2 cellular contexts compared by ENCODE assay signal in the genomic region with DNA sequence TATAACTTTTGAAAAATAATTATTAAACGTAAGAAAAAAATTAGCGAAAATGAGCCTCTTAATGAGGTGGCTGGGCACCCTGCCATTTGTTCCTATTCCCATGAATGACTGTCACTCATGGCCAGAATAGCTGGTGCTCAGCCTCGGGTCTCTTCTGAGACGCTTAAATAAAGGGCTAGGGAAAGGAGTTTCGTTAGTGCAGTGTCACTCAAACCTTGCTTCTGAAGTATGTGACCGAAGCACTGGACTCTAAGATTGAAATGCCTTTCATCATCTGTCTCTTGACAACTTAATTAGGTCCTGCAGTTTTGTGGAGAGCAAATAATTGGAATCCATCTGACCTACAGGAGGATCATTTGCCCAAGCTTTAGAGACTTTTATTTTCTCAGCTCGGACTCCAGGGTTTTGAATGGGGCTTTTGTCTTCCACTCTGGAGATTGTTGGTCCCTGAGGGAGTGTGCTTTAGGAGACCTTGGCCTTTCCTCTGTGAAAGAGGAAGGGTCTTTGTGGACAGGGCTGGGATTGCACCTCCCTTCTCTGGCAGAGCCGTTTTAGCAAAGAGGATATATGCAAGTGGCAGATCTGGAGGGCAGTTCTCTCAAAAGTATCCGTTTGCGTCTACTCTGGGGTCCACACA.
TF ChIP-seq lines count a peak whose summit lies in the region.

No MANE protein-coding gene starts in this region.

TF ChIP-seq in HepG2, 621 proteins besides CTCF, POLR2A, EP300 and RAD21 (continues in another document):
- TF ChIP-seq FLYWCH1 (CRISPR knock-in tag; IDR thresholded peaks at IDR 0.05) (no peak), FOXO1 (CRISPR knock-in tag; IDR thresholded peaks at IDR 0.05) (0 out of 2 replicates have a peak, but pooled peaks have one; percentile 9), ZSCAN25 (CRISPR knock-in tag; IDR thresholded peaks at IDR 0.05) (no peak), ZNF333 (CRISPR knock-in tag; IDR thresholded peaks at IDR 0.05; ENCODE audit: borderline replicate concordance) (no peak), ZNF101 (CRISPR knock-in tag; IDR thresholded peaks at IDR 0.05; ENCODE audit: borderline replicate concordance, low read depth) (no peak), ZFP82 (CRISPR knock-in tag; IDR thresholded peaks at IDR 0.05; ENCODE audit: borderline replicate concordance) (no peak), CERS6 (CRISPR knock-in tag; IDR thresholded peaks at IDR 0.05) (no peak), CEBPB (IDR thresholded peaks at IDR 0.05; ENCODE audit: borderline replicate concordance, low read depth, low read length) (no peak)
- TF ChIP-seq, protein P1, sequence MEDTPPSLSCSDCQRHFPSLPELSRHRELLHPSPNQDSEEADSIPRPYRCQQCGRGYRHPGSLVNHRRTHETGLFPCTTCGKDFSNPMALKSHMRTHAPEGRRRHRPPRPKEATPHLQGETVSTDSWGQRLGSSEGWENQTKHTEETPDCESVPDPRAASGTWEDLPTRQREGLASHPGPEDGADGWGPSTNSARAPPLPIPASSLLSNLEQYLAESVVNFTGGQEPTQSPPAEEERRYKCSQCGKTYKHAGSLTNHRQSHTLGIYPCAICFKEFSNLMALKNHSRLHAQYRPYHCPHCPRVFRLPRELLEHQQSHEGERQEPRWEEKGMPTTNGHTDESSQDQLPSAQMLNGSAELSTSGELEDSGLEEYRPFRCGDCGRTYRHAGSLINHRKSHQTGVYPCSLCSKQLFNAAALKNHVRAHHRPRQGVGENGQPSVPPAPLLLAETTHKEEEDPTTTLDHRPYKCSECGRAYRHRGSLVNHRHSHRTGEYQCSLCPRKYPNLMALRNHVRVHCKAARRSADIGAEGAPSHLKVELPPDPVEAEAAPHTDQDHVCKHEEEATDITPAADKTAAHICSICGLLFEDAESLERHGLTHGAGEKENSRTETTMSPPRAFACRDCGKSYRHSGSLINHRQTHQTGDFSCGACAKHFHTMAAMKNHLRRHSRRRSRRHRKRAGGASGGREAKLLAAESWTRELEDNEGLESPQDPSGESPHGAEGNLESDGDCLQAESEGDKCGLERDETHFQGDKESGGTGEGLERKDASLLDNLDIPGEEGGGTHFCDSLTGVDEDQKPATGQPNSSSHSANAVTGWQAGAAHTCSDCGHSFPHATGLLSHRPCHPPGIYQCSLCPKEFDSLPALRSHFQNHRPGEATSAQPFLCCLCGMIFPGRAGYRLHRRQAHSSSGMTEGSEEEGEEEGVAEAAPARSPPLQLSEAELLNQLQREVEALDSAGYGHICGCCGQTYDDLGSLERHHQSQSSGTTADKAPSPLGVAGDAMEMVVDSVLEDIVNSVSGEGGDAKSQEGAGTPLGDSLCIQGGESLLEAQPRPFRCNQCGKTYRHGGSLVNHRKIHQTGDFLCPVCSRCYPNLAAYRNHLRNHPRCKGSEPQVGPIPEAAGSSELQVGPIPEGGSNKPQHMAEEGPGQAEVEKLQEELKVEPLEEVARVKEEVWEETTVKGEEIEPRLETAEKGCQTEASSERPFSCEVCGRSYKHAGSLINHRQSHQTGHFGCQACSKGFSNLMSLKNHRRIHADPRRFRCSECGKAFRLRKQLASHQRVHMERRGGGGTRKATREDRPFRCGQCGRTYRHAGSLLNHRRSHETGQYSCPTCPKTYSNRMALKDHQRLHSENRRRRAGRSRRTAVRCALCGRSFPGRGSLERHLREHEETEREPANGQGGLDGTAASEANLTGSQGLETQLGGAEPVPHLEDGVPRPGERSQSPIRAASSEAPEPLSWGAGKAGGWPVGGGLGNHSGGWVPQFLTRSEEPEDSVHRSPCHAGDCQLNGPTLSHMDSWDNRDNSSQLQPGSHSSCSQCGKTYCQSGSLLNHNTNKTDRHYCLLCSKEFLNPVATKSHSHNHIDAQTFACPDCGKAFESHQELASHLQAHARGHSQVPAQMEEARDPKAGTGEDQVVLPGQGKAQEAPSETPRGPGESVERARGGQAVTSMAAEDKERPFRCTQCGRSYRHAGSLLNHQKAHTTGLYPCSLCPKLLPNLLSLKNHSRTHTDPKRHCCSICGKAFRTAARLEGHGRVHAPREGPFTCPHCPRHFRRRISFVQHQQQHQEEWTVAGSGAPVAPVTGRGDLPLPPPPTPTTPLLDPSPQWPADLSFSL (CRISPR knock-in tag; IDR thresholded peaks at IDR 0.05) = no peak
- TF ChIP-seq, protein P2, sequence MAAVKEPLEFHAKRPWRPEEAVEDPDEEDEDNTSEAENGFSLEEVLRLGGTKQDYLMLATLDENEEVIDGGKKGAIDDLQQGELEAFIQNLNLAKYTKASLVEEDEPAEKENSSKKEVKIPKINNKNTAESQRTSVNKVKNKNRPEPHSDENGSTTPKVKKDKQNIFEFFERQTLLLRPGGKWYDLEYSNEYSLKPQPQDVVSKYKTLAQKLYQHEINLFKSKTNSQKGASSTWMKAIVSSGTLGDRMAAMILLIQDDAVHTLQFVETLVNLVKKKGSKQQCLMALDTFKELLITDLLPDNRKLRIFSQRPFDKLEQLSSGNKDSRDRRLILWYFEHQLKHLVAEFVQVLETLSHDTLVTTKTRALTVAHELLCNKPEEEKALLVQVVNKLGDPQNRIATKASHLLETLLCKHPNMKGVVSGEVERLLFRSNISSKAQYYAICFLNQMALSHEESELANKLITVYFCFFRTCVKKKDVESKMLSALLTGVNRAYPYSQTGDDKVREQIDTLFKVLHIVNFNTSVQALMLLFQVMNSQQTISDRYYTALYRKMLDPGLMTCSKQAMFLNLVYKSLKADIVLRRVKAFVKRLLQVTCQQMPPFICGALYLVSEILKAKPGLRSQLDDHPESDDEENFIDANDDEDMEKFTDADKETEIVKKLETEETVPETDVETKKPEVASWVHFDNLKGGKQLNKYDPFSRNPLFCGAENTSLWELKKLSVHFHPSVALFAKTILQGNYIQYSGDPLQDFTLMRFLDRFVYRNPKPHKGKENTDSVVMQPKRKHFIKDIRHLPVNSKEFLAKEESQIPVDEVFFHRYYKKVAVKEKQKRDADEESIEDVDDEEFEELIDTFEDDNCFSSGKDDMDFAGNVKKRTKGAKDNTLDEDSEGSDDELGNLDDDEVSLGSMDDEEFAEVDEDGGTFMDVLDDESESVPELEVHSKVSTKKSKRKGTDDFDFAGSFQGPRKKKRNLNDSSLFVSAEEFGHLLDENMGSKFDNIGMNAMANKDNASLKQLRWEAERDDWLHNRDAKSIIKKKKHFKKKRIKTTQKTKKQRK (IDR thresholded peaks at IDR 0.05; ENCODE audit: low read length) = no peak

TF ChIP-seq in WTC11, 78 proteins besides CTCF, POLR2A, EP300 and RAD21 (continued from another document):
- TF ChIP-seq ZNF263 (CRISPR knock-in tag; IDR thresholded peaks at IDR 0.05; ENCODE audit: low read depth) = no peak
- TF ChIP-seq EMX1 (CRISPR knock-in tag; IDR thresholded peaks at IDR 0.05) = no peak
- TF ChIP-seq PRRX2 (CRISPR knock-in tag; IDR thresholded peaks at IDR 0.05) = no peak
- TF ChIP-seq, protein P3, sequence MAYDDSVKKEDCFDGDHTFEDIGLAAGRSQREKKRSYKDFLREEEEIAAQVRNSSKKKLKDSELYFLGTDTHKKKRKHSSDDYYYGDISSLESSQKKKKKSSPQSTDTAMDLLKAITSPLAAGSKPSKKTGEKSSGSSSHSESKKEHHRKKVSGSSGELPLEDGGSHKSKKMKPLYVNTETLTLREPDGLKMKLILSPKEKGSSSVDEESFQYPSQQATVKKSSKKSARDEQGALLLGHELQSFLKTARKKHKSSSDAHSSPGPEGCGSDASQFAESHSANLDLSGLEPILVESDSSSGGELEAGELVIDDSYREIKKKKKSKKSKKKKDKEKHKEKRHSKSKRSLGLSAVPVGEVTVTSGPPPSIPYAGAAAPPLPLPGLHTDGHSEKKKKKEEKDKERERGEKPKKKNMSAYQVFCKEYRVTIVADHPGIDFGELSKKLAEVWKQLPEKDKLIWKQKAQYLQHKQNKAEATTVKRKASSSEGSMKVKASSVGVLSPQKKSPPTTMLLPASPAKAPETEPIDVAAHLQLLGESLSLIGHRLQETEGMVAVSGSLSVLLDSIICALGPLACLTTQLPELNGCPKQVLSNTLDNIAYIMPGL (CRISPR knock-in tag; IDR thresholded peaks at IDR 0.05) = no peak
- no peak for TF ChIP-seq GTF2I (CRISPR knock-in tag; conservative IDR thresholded peaks at IDR 0.05)
- no peak for TF ChIP-seq AR (CRISPR knock-in tag; IDR thresholded peaks at IDR 0.05)
- TF ChIP-seq CDX4 (CRISPR knock-in tag; IDR thresholded peaks at IDR 0.05; ENCODE audit: borderline replicate concordance) = no peak
- TF ChIP-seq IRF2 (CRISPR knock-in tag; IDR thresholded peaks at IDR 0.05; ENCODE audit: borderline replicate concordance, low read depth) = no peak
- TF ChIP-seq, protein P4, sequence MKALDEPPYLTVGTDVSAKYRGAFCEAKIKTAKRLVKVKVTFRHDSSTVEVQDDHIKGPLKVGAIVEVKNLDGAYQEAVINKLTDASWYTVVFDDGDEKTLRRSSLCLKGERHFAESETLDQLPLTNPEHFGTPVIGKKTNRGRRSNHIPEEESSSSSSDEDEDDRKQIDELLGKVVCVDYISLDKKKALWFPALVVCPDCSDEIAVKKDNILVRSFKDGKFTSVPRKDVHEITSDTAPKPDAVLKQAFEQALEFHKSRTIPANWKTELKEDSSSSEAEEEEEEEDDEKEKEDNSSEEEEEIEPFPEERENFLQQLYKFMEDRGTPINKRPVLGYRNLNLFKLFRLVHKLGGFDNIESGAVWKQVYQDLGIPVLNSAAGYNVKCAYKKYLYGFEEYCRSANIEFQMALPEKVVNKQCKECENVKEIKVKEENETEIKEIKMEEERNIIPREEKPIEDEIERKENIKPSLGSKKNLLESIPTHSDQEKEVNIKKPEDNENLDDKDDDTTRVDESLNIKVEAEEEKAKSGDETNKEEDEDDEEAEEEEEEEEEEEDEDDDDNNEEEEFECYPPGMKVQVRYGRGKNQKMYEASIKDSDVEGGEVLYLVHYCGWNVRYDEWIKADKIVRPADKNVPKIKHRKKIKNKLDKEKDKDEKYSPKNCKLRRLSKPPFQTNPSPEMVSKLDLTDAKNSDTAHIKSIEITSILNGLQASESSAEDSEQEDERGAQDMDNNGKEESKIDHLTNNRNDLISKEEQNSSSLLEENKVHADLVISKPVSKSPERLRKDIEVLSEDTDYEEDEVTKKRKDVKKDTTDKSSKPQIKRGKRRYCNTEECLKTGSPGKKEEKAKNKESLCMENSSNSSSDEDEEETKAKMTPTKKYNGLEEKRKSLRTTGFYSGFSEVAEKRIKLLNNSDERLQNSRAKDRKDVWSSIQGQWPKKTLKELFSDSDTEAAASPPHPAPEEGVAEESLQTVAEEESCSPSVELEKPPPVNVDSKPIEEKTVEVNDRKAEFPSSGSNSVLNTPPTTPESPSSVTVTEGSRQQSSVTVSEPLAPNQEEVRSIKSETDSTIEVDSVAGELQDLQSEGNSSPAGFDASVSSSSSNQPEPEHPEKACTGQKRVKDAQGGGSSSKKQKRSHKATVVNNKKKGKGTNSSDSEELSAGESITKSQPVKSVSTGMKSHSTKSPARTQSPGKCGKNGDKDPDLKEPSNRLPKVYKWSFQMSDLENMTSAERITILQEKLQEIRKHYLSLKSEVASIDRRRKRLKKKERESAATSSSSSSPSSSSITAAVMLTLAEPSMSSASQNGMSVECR (CRISPR knock-in tag; IDR thresholded peaks at IDR 0.05; ENCODE audit: borderline replicate concordance) = no peak
- no peak for TF ChIP-seq ESRRA (CRISPR knock-in tag; IDR thresholded peaks at IDR 0.05; ENCODE audit: borderline replicate concordance)
- TF ChIP-seq ELF4 (CRISPR knock-in tag; IDR thresholded peaks at IDR 0.05; ENCODE audit: low read depth) = no peak
- TF ChIP-seq ZNF396 (CRISPR knock-in tag; IDR thresholded peaks at IDR 0.05; ENCODE audit: borderline replicate concordance) = no peak
- no peak for TF ChIP-seq NR2C2 (CRISPR knock-in tag; IDR thresholded peaks at IDR 0.05)
- TF ChIP-seq FOXK1 (CRISPR knock-in tag; IDR thresholded peaks at IDR 0.05) = no peak
- TF ChIP-seq RELA (CRISPR knock-in tag; IDR thresholded peaks at IDR 0.05; ENCODE audit: borderline replicate concordance) = no peak
- no peak for TF ChIP-seq ZNF232 (CRISPR knock-in tag; IDR thresholded peaks at IDR 0.05)
- TF ChIP-seq, protein P5, sequence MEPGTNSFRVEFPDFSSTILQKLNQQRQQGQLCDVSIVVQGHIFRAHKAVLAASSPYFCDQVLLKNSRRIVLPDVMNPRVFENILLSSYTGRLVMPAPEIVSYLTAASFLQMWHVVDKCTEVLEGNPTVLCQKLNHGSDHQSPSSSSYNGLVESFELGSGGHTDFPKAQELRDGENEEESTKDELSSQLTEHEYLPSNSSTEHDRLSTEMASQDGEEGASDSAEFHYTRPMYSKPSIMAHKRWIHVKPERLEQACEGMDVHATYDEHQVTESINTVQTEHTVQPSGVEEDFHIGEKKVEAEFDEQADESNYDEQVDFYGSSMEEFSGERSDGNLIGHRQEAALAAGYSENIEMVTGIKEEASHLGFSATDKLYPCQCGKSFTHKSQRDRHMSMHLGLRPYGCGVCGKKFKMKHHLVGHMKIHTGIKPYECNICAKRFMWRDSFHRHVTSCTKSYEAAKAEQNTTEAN (CRISPR knock-in tag; IDR thresholded peaks at IDR 0.05) = no peak
